Comparison of ENCODE assay signal across 17 cellular contexts in genomic region chr6:117381749-117382148, GRCh38. TPM values are rescaled to one million over a fixed set of nuclear protein-coding genes. Genes with fewer than 3 reads are reported as not detected.
"Had no signal": no experiment of that assay in that cellular context is flagged by ENCODE, and none has a peak within 500 bp of the region (broad histone marks: within the 10 kb centered on the region; RNA-seq: fewer than 3 reads in every experiment).

No MANE protein-coding gene starts in this region.

- DNase-seq: activated CD4-positive, alpha-beta T cell treated with anti-CD3 and anti-CD28 coated beads for 48 hours; activated gamma-delta T cell; activated T-cell treated with anti-CD3 and anti-CD28 coated beads, Interleukin-2, amount 50 U/mL, for 48 hours; amygdala; cortex of kidney; effector CD8-positive, alpha-beta T cell; foreskin melanocyte; heart left ventricle; mammary epithelial cell; naive thymus-derived CD4-positive, alpha-beta T cell; retina; stimulated activated CD4-positive, alpha-beta T cell treated with anti-CD3 and anti-CD28 coated beads, Interleukin-4, amount 100 ng/mL, for 1 hour; stimulated activated CD8-positive, alpha-beta memory T cell treated with anti-CD3 and anti-CD28 coated beads, Interleukin-4, amount 100 ng/mL, for 48 hours; upper lobe of left lung had no signal

- H3K4me1 ChIP-seq: heart left ventricle, parathyroid adenoma, upper lobe of left lung had no signal

- H3K9ac ChIP-seq: parathyroid adenoma had no signal

- H3K79me2 ChIP-seq: parathyroid adenoma had no signal

- ATAC-seq: heart left ventricle; naive thymus-derived CD4-positive, alpha-beta T cell; WTC11 had no signal

- H3K27ac ChIP-seq: heart left ventricle, parathyroid adenoma, upper lobe of left lung had no signal

- H3K27me3 ChIP-seq: heart left ventricle, upper lobe of left lung had no signal

- H3K36me3 ChIP-seq: heart left ventricle, upper lobe of left lung had no signal

- H3K4me3 ChIP-seq: heart left ventricle, upper lobe of left lung had no signal

- H3K9me3 ChIP-seq: upper lobe of left lung had no signal

- H2AFZ ChIP-seq: parathyroid adenoma had no signal

RNA-seq across cellular contexts. Expression of gene ROS1, which starts 44.0 kb away (rescaled TPM):
- total RNA-seq: mononuclear cell; naive thymus-derived CD4-positive, alpha-beta T cell had no signal
- polyA plus RNA-seq: naive thymus-derived CD4-positive, alpha-beta T cell had no signal
